8 cellular contexts compared by ENCODE assay signal in genomic region chr20:50645253-50646068, GRCh38. TPM values are rescaled to one million over a fixed set of nuclear protein-coding genes. Genes with fewer than 3 reads are reported as not detected.
DNase-seq lines count a peak whose midpoint lies in the region; ATAC-seq, FAIRE-seq and TF ChIP-seq lines count a peak whose summit lies in the region.

No MANE protein-coding gene starts in this region.

- H3K27me3 ChIP-seq in right lobe of liver (no peaks in the 10 kb centered on the region), vagina (no peaks in the 10 kb centered on the region)

- peak; percentile 31 for TF ChIP-seq CTCF in choroid plexus epithelial cell (conservative IDR thresholded peaks at IDR 0.05; ENCODE audit: low read depth, low read length)
- TF ChIP-seq CTCF in right lobe of liver (IDR thresholded peaks at IDR 0.05), result no peak
- TF ChIP-seq CTCF in vagina (IDR thresholded peaks at IDR 0.05), result no peak

- H3K4me1 ChIP-seq in right lobe of liver (peaks cover 0 to 9% (median 0%) of the 10 kb centered on the region in 4 donors), vagina (peaks cover 45% of the 10 kb centered on the region)

- peak; percentile 57 to 86 (median 80) for ATAC-seq in right lobe of liver
- ATAC-seq in GM19463 (IDR thresholded peaks at IDR 0.05; ENCODE audit: unreplicated experiment), result no peak

- H3K27ac ChIP-seq in right lobe of liver (peak overlapping the region in 1 of 3 donors; percentile 22), vagina (peak overlapping the region; percentile 85)

- H3K9me3 ChIP-seq in right lobe of liver (no peaks in the 10 kb centered on the region), vagina (no peaks in the 10 kb centered on the region)

- H3K4me3 ChIP-seq in choroid plexus epithelial cell (ENCODE audit: low read depth, low read length) (no peak overlapping the region), right lobe of liver (no peak overlapping the region), vagina (no peak overlapping the region)

- TF ChIP-seq POLR2A in right lobe of liver (IDR thresholded peaks at IDR 0.05), result no peak
- no peak for TF ChIP-seq POLR2A in vagina (IDR thresholded peaks at IDR 0.05)
- no peak for TF ChIP-seq POLR2A in GM12891 (IDR thresholded peaks at IDR 0.05; ENCODE audit: low read depth, low read length)

- FAIRE-seq in GM12891 (lab: Jason Lieb, UNC), result no peak

- DNase-seq in 8988T, result peak; percentile 80
- peak; percentile 96 for DNase-seq in LoVo (ENCODE audit: low spot score)
- DNase-seq in choroid plexus epithelial cell (ENCODE audit: low read depth), result peak; percentile 100
- DNase-seq in right lobe of liver, result peak in 1 of 3 donors; percentile 55
- DNase-seq in vagina (ENCODE audit: extremely low spot score in 2 of 2), result peak in 1 of 2 donors; percentile 95
- DNase-seq in GM12891 (ENCODE audit: insufficient read length, low spot score), result no peak
- DNase-seq in activated naive CD4-positive, alpha-beta T cell treated with anti-CD3 and anti-CD28 coated beads, Interleukin-2, amount 50 U/mL, for 16 hours, result no peak

- intact Hi-C loops in right lobe of liver (cut with DNase I) (no loop called here), vagina (cut with DNase I) (no loop called here)

- H3K36me3 ChIP-seq in right lobe of liver (no peaks in the 10 kb centered on the region), vagina (no peaks in the 10 kb centered on the region)

- 70% methylated on average over 11 of the region's 23 CpGs for WGBS in right lobe of liver (ENCODE audit: insufficient coverage, low coverage, low lambda C conversion rate, missing lambda C conversion rate)

TF ChIP-seq in GM12891, 5 proteins besides CTCF, POLR2A, EP300 and RAD21:
- TF ChIP-seq PAX5 (IDR thresholded peaks at IDR 0.05; ENCODE audit: insufficient read depth, low read length, severe bottlenecking) (no peak), POU2F2 (IDR thresholded peaks at IDR 0.05; ENCODE audit: low read depth, low read length) (no peak), TAF1 (IDR thresholded peaks at IDR 0.05; ENCODE audit: low read depth, low read length) (no peak), SPI1 (IDR thresholded peaks at IDR 0.05; ENCODE audit: low read depth, low read length) (no peak), POLR2AphosphoS5 (IDR thresholded peaks at IDR 0.05; ENCODE audit: low read depth, low read length) (no peak)

RNA-seq across cellular contexts. Expression of gene RIPOR3, which starts 45.9 kb away (rescaled TPM):
- total RNA-seq in right lobe of liver (10 to 100 TPM in 2 of 6 experiments, 1 to 10 TPM in 4; 4.8 to 13.8 (median 8.9) TPM), vagina (38.1 TPM)
- polyA plus RNA-seq in GM12891 (2012; ENCODE audit: low read depth, missing spikeins), result 0.14 TPM

Comparison
In these comparisons a context has a peak if more than half of its experiments do, and no peak if none do; other contexts are left out.
1. DNase-seq: peak in 8988T (single experiment), LoVo (single experiment) and choroid plexus epithelial cell (single experiment); none in GM12891 (single experiment) and activated naive CD4-positive, alpha-beta T cell treated with anti-CD3 and anti-CD28 coated beads, Interleukin-2, amount 50 U/mL, for 16 hours (single experiment).